Comparison of ENCODE assay signal across 33 cellular contexts in genomic region chr1:193065954-193066353, GRCh38. TPM values are rescaled to one million over a fixed set of nuclear protein-coding genes. Genes with fewer than 3 reads are reported as not detected.
DNase-seq lines count a peak whose midpoint lies in the region; ATAC-seq and TF ChIP-seq lines count a peak whose summit lies in the region.
"Had no signal": no experiment of that assay in that cellular context is flagged by ENCODE, and none has a peak within 500 bp of the region (broad histone marks: within the 10 kb centered on the region; RNA-seq: fewer than 3 reads in every experiment).

No MANE protein-coding gene starts in this region.

- peak overlapping the region in 3 of 4 donors; percentile 14 to 24 (median 24) for H3K4me3 Mint-ChIP-seq in CD4-positive, CD25-positive, alpha-beta regulatory T cell
- peak overlapping the region in 1 of 7 donors; percentile 4 for H3K4me3 Mint-ChIP-seq in CD8-positive, alpha-beta memory T cell
- no peak overlapping the region for H3K4me3 Mint-ChIP-seq in T-cell
- no peak overlapping the region for H3K4me3 Mint-ChIP-seq in dendritic cell treated with granulocyte-macrophage colony-stimulating factor and Interleukin-4, amounts not matched to agents 40 ng/mL and 50 ng/mL, for 4 days
- H3K4me3 Mint-ChIP-seq: B cell, type B pancreatic cell had no signal

- no peak overlapping the region for H3K4me3 ChIP-seq in CD4-positive, CD25-positive, alpha-beta regulatory T cell (ENCODE audit: low read depth, low read length)
- no peak overlapping the region for H3K4me3 ChIP-seq in CD8-positive, alpha-beta memory T cell (ENCODE audit: low read length)
- H3K4me3 ChIP-seq in uterus, result no peak overlapping the region
- H3K4me3 ChIP-seq: ascending aorta, coronary artery, left lung, SJSA1 had no signal

- no peak for TF ChIP-seq CTCF in uterus (IDR thresholded peaks at IDR 0.05)

- H3K36me3 ChIP-seq in CD4-positive, CD25-positive, alpha-beta regulatory T cell (ENCODE audit: control insufficient read depth, insufficient read depth, low read length), result no peaks in the 10 kb centered on the region
- no peaks in the 10 kb centered on the region for H3K36me3 ChIP-seq in CD8-positive, alpha-beta memory T cell (ENCODE audit: insufficient read depth, low read length)
- no peaks in the 10 kb centered on the region for H3K36me3 ChIP-seq in uterus

- H3K27me3 Mint-ChIP-seq in CD4-positive, CD25-positive, alpha-beta regulatory T cell, result no peaks in the 10 kb centered on the region
- H3K27me3 Mint-ChIP-seq in CD8-positive, alpha-beta memory T cell, result no peaks in the 10 kb centered on the region
- no peaks in the 10 kb centered on the region for H3K27me3 Mint-ChIP-seq in T-cell
- H3K27me3 Mint-ChIP-seq in dendritic cell treated with granulocyte-macrophage colony-stimulating factor and Interleukin-4, amounts not matched to agents 40 ng/mL and 50 ng/mL, for 4 days, result no peaks in the 10 kb centered on the region
- H3K27me3 Mint-ChIP-seq: B cell, progenitor cell of endocrine pancreas, type B pancreatic cell had no signal

- peak overlapping the region; percentile 23 to 40 (median 32) for H3K27ac Mint-ChIP-seq in CD4-positive, CD25-positive, alpha-beta regulatory T cell
- peak overlapping the region; percentile 1 to 69 (median 30) for H3K27ac Mint-ChIP-seq in CD8-positive, alpha-beta memory T cell
- peak overlapping the region; percentile 19 for H3K27ac Mint-ChIP-seq in T-cell
- peak overlapping the region; percentile 4 for H3K27ac Mint-ChIP-seq in dendritic cell treated with granulocyte-macrophage colony-stimulating factor and Interleukin-4, amounts not matched to agents 40 ng/mL and 50 ng/mL, for 4 days
- H3K27ac Mint-ChIP-seq: activated T-helper 2 cell treated with anti-CD3 and anti-CD28 coated beads, Interferon-gamma antibody, Interleukin-2, Interleukin-4, amounts not matched to agents 10 μg/mL and 5 μg/mL and 100 μg/mL, durations not matched to agents 14 hours and 24 hours and 36 hours; B cell; progenitor cell of endocrine pancreas; type B pancreatic cell had no signal

- no peak for DNase-seq in CD4-positive, CD25-positive, alpha-beta regulatory T cell
- no peak for DNase-seq in CD8-positive, alpha-beta memory T cell
- DNase-seq in T-cell (no peak), H4 (ENCODE audit: low spot score) (no peak), uterus (no peak), NCI-H1048 (lab: John Stamatoyannopoulos, UW) (no peak), retina (no peak)
- DNase-seq: ACHN; activated CD4-positive, alpha-beta T cell treated with anti-CD3 and anti-CD28 coated beads, Interleukin-2, amount 50 U/mL, for 4 hours; activated naive CD4-positive, alpha-beta T cell treated with anti-CD3 and anti-CD28 coated beads, Interleukin-2, amount 50 U/mL, for 16 hours; DMS153; effector memory CD4-positive, alpha-beta T cell; left lung; NCI-H1092 treated with DMSO at 0.1 percent for 48 hours; NCI-H187 treated with DMSO at 0.1 percent for 48 hours; NCI-H2171; NCI-H510A; nucleus accumbens; stimulated activated CD4-positive, alpha-beta T cell treated with anti-CD3 and anti-CD28 coated beads, Interleukin-12 subunit alpha, Interleukin-12 subunit beta, amount 100 ng/mL, for 4 hours; stimulated activated CD4-positive, alpha-beta T cell treated with anti-CD3 and anti-CD28 coated beads, Interleukin-2, amount 100 ng/mL, for 48 hours; substantia nigra had no signal

- intact Hi-C loops in dendritic cell treated with granulocyte-macrophage colony-stimulating factor and Interleukin-4, amounts not matched to agents 40 ng/mL and 50 ng/mL, for 4 days (cut with micrococcal nuclease), result no loop called here
- intact Hi-C loops in uterus (cut with DNase I; ENCODE audit: low total_unique reads), result no loop called here

- H3K27ac ChIP-seq in CD4-positive, CD25-positive, alpha-beta regulatory T cell (ENCODE audit: insufficient read depth, low read length, poor library complexity, severe bottlenecking), result no peak overlapping the region
- no peak overlapping the region for H3K27ac ChIP-seq in CD8-positive, alpha-beta memory T cell (ENCODE audit: low read depth, low read length)
- H3K27ac ChIP-seq in uterus, result no peak overlapping the region
- H3K27ac ChIP-seq: ascending aorta, coronary artery, left lung, RWPE1, SJSA1 had no signal

- POLR2A ChIA-PET in CD8-positive, alpha-beta memory T cell (lab: Charles Lee), result no interaction called here
- POLR2A ChIA-PET in T-cell (lab: Charles Lee), result interaction anchor here in 1 of 2 donors (0.6 kb wide), 1 partner anchor 42 kb away, joined by 4 read pairs; no protein-coding TSS in a partner anchor

- peaks cover 39 to 87% (median 69%) of the 10 kb centered on the region in 4 donors for H3K4me1 Mint-ChIP-seq in CD4-positive, CD25-positive, alpha-beta regulatory T cell
- peaks cover 71 to 90% (median 85%) of the 10 kb centered on the region in 3 donors for H3K4me1 Mint-ChIP-seq in CD8-positive, alpha-beta memory T cell
- H3K4me1 Mint-ChIP-seq in T-cell, result peaks cover 72 to 83% (median 80%) of the 10 kb centered on the region in 3 donors
- peaks cover 45% of the 10 kb centered on the region for H3K4me1 Mint-ChIP-seq in dendritic cell treated with granulocyte-macrophage colony-stimulating factor and Interleukin-4, amounts not matched to agents 40 ng/mL and 50 ng/mL, for 4 days (ENCODE audit: low read depth)

- no peak for ATAC-seq in CD4-positive, CD25-positive, alpha-beta regulatory T cell (ENCODE audit: low read depth in 2 of 2)
- ATAC-seq in T-cell (replicated peaks in 1 of 4), result no peak
- ATAC-seq: activated CD4-positive, CD25-positive, alpha-beta regulatory T cell treated with anti-CD3 and anti-CD28 coated beads, Interleukin-2, amount 50 U/mL, for 24 hours; HCT116; left lung; sciatic nerve had no signal

- H3K9me3 ChIP-seq in CD4-positive, CD25-positive, alpha-beta regulatory T cell (ENCODE audit: control insufficient read depth in 2 of 2, low read length in 2 of 2), result no peaks in the 10 kb centered on the region
- H3K9me3 ChIP-seq in CD8-positive, alpha-beta memory T cell (ENCODE audit: low read length), result no peaks in the 10 kb centered on the region
- no peaks in the 10 kb centered on the region for H3K9me3 ChIP-seq in uterus
- H3K9me3 ChIP-seq: ascending aorta, left lung, SJSA1 had no signal

- CTCF ChIA-PET in CD8-positive, alpha-beta memory T cell (lab: Charles Lee), result interaction anchor here (1.0 kb wide), 1 partner anchor 15 kb away, joined by 3 read pairs; no protein-coding TSS in a partner anchor
- CTCF ChIA-PET in T-cell (lab: Charles Lee), result interaction anchor here in 1 of 2 donors (0.6 to 1.0 kb wide), 3 partner anchors 10 to 56 kb away, joined by 3 read pairs; partner anchors contain the start of gene CDC73

- no peaks in the 10 kb centered on the region for H3K9me3 Mint-ChIP-seq in CD4-positive, CD25-positive, alpha-beta regulatory T cell
- peaks cover 0 to 1% (median 0%) of the 10 kb centered on the region in 5 donors for H3K9me3 Mint-ChIP-seq in CD8-positive, alpha-beta memory T cell
- H3K9me3 Mint-ChIP-seq in T-cell, result no peaks in the 10 kb centered on the region
- no peaks in the 10 kb centered on the region for H3K9me3 Mint-ChIP-seq in dendritic cell treated with granulocyte-macrophage colony-stimulating factor and Interleukin-4, amounts not matched to agents 40 ng/mL and 50 ng/mL, for 4 days
- H3K9me3 Mint-ChIP-seq: activated T-helper 2 cell treated with anti-CD3 and anti-CD28 coated beads, Interferon-gamma antibody, Interleukin-2, Interleukin-4, amounts not matched to agents 10 μg/mL and 5 μg/mL and 100 μg/mL, durations not matched to agents 14 hours and 24 hours and 36 hours; type B pancreatic cell had no signal

- H3K36me3 Mint-ChIP-seq in CD4-positive, CD25-positive, alpha-beta regulatory T cell, result peaks cover 8% of the 10 kb centered on the region
- peaks cover 6 to 16% (median 9%) of the 10 kb centered on the region in 3 donors for H3K36me3 Mint-ChIP-seq in CD8-positive, alpha-beta memory T cell
- peaks cover 22% of the 10 kb centered on the region for H3K36me3 Mint-ChIP-seq in T-cell
- H3K36me3 Mint-ChIP-seq in dendritic cell treated with granulocyte-macrophage colony-stimulating factor and Interleukin-4, amounts not matched to agents 40 ng/mL and 50 ng/mL, for 4 days (ENCODE audit: low read depth), result peaks cover 7% of the 10 kb centered on the region

- H3K27me3 ChIP-seq in CD4-positive, CD25-positive, alpha-beta regulatory T cell (ENCODE audit: control insufficient read depth, insufficient read depth, low read length), result no peaks in the 10 kb centered on the region
- H3K27me3 ChIP-seq in CD8-positive, alpha-beta memory T cell (ENCODE audit: insufficient read depth, low read length, poor library complexity, severe bottlenecking), result no peaks in the 10 kb centered on the region
- H3K27me3 ChIP-seq in uterus, result no peaks in the 10 kb centered on the region
- H3K27me3 ChIP-seq: ascending aorta, left lung, SJSA1 had no signal

- no peak for TF ChIP-seq POLR2A in uterus (IDR thresholded peaks at IDR 0.05)

- H3K4me1 ChIP-seq in CD4-positive, CD25-positive, alpha-beta regulatory T cell (ENCODE audit: control insufficient read depth, insufficient read depth, low read length, poor library complexity, severe bottlenecking), result peaks cover 35% of the 10 kb centered on the region
- H3K4me1 ChIP-seq in CD8-positive, alpha-beta memory T cell (ENCODE audit: insufficient read depth, low read length), result peaks cover 44% of the 10 kb centered on the region
- peaks cover 0 to 2% of the 10 kb centered on the region in 2 donors for H3K4me1 ChIP-seq in uterus

RNA-seq across cellular contexts. Expression of gene RO60, which starts 6.5 kb away (rescaled TPM):
- 67.2 TPM for total RNA-seq in CD4-positive, CD25-positive, alpha-beta regulatory T cell
- polyA plus RNA-seq in CD4-positive, CD25-positive, alpha-beta regulatory T cell, result 100 to 1,000 TPM; 119 to 157 (median 133) TPM
- total RNA-seq in CD8-positive, alpha-beta memory T cell, result 10 to 100 TPM; 74.6 to 82.7 TPM
- 128 TPM for polyA plus RNA-seq in CD8-positive, alpha-beta memory T cell
- total RNA-seq in T-cell (10 to 100 TPM; 54.3 to 66.4 (median 62.3) TPM), uterus (100 to 1,000 TPM in 2 of 4 donors, 10 to 100 TPM in 2; 68.9 to 290 (median 98.1) TPM)
- 31.8 and 49.5 TPM in 2 replicates for total RNA-seq in H4 (2014; rRNA removed; shearing (Covaris generic))

RNA-seq across cellular contexts. Expression of gene UCHL5, which starts 6.8 kb away (rescaled TPM):
- total RNA-seq in CD4-positive, CD25-positive, alpha-beta regulatory T cell, result 20.5 TPM
- 10 to 100 TPM; 52.5 to 55.5 (median 53.5) TPM for polyA plus RNA-seq in CD4-positive, CD25-positive, alpha-beta regulatory T cell
- 100 to 1,000 TPM; 106 to 110 TPM for total RNA-seq in CD8-positive, alpha-beta memory T cell
- polyA plus RNA-seq in CD8-positive, alpha-beta memory T cell, result 54.4 TPM
- total RNA-seq in T-cell, result 10 to 100 TPM; 20.8 to 32.2 (median 27.1) TPM
- 14.1 and 25.6 TPM in 2 replicates for total RNA-seq in H4 (2014; rRNA removed; shearing (Covaris generic))
- total RNA-seq in uterus, result 10 to 100 TPM in 3 of 4 donors, 1 to 10 TPM in 1; 7.4 to 40.9 (median 23.1) TPM

RNA-seq across cellular contexts. Expression of gene GLRX2, which starts 39.3 kb away (rescaled TPM):
- total RNA-seq in CD4-positive, CD25-positive, alpha-beta regulatory T cell, result 5.2 TPM
- polyA plus RNA-seq in CD4-positive, CD25-positive, alpha-beta regulatory T cell, result 10 to 100 TPM in 3 of 4 donors, 1 to 10 TPM in 1; 9.1 to 13.8 (median 12.5) TPM
- total RNA-seq in CD8-positive, alpha-beta memory T cell, result 10 to 100 TPM; 47.1 to 49.6 TPM
- 13.2 TPM for polyA plus RNA-seq in CD8-positive, alpha-beta memory T cell
- total RNA-seq in T-cell, result 10 to 100 TPM in 3 of 5 donors, 1 to 10 TPM in 2; 6.8 to 16.0 (median 13.5) TPM
- total RNA-seq in H4 (2014; rRNA removed; shearing (Covaris generic)), result 26.7 and 41.3 TPM in 2 replicates
- 10 to 100 TPM in 1 of 4 donors, 1 to 10 TPM in 3; 1.0 to 10.8 (median 6.6) TPM for total RNA-seq in uterus

RNA-seq across cellular contexts. Expression of gene CDC73, which starts 55.9 kb away (rescaled TPM):
- total RNA-seq in CD4-positive, CD25-positive, alpha-beta regulatory T cell, result 81.0 TPM
- 10 to 100 TPM; 59.3 to 77.6 (median 63.3) TPM for polyA plus RNA-seq in CD4-positive, CD25-positive, alpha-beta regulatory T cell
- total RNA-seq in CD8-positive, alpha-beta memory T cell, result 10 to 100 TPM; 59.8 to 63.8 TPM
- polyA plus RNA-seq in CD8-positive, alpha-beta memory T cell, result 58.5 TPM
- total RNA-seq in T-cell (10 to 100 TPM; 54.1 to 64.4 (median 57.4) TPM), uterus (10 to 100 TPM; 14.6 to 64.7 (median 56.0) TPM)
- total RNA-seq in H4 (2014; rRNA removed; shearing (Covaris generic)), result 11.3 and 16.6 TPM in 2 replicates

Comparison
In these comparisons a context has a peak if more than half of its experiments do, and no peak if none do; other contexts are left out.
1. H3K4me3 Mint-ChIP-seq: peak in CD4-positive, CD25-positive, alpha-beta regulatory T cell (3 of 4); none in T-cell (0 of 3) and dendritic cell treated with granulocyte-macrophage colony-stimulating factor and Interleukin-4, amounts not matched to agents 40 ng/mL and 50 ng/mL, for 4 days (single experiment).
2. Peak in every context shown above with its lines, with median percentiles within 50 percentile points of each other: H3K27ac Mint-ChIP-seq.